Comparison of ENCODE assay signal across 1 cellular context in the genomic region with DNA sequence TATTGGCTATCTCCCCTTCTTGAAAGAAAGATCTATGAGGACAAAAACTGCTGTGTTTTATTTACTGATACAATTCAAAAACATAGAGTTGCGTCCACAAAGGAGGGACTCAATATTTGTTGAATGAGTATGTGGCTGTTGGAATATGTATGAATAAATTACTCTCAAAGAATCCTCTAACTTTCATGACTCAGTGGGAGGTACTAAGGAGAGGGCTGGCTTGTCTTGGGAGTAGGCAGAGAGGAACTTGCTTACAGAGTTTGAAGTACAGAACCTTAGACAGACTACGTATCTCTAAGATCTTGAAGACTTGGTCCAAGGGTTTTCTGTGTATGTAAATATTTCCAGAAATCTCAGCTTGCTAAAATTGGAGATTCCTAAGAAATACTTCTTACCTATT.
TF ChIP-seq lines count a peak whose summit lies in the region.

No MANE protein-coding gene starts in this region.

TF ChIP-seq in SK-N-SH treated with all-trans-retinoic acid at 6 μM for 48 hours, 23 proteins besides CTCF, POLR2A, EP300 and RAD21 (continued from another document):
- TF ChIP-seq ZFP3 (CRISPR knock-in tag; IDR thresholded peaks at IDR 0.05) (no peak), PPARA (CRISPR knock-in tag; IDR thresholded peaks at IDR 0.05; ENCODE audit: borderline replicate concordance) (no peak), ZNF8 (CRISPR knock-in tag; IDR thresholded peaks at IDR 0.05) (no peak), SNAI2 (CRISPR knock-in tag; IDR thresholded peaks at IDR 0.05) (no peak), ISL1 (CRISPR knock-in tag; IDR thresholded peaks at IDR 0.05) (no peak), ZNF70 (CRISPR knock-in tag; IDR thresholded peaks at IDR 0.05) (no peak)
- TF ChIP-seq, protein P1, sequence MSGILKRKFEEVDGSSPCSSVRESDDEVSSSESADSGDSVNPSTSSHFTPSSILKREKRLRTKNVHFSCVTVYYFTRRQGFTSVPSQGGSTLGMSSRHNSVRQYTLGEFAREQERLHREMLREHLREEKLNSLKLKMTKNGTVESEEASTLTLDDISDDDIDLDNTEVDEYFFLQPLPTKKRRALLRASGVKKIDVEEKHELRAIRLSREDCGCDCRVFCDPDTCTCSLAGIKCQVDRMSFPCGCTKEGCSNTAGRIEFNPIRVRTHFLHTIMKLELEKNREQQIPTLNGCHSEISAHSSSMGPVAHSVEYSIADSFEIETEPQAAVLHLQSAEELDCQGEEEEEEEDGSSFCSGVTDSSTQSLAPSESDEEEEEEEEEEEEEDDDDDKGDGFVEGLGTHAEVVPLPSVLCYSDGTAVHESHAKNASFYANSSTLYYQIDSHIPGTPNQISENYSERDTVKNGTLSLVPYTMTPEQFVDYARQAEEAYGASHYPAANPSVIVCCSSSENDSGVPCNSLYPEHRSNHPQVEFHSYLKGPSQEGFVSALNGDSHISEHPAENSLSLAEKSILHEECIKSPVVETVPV (CRISPR knock-in tag; IDR thresholded peaks at IDR 0.05) = no peak
- TF ChIP-seq, protein P2, sequence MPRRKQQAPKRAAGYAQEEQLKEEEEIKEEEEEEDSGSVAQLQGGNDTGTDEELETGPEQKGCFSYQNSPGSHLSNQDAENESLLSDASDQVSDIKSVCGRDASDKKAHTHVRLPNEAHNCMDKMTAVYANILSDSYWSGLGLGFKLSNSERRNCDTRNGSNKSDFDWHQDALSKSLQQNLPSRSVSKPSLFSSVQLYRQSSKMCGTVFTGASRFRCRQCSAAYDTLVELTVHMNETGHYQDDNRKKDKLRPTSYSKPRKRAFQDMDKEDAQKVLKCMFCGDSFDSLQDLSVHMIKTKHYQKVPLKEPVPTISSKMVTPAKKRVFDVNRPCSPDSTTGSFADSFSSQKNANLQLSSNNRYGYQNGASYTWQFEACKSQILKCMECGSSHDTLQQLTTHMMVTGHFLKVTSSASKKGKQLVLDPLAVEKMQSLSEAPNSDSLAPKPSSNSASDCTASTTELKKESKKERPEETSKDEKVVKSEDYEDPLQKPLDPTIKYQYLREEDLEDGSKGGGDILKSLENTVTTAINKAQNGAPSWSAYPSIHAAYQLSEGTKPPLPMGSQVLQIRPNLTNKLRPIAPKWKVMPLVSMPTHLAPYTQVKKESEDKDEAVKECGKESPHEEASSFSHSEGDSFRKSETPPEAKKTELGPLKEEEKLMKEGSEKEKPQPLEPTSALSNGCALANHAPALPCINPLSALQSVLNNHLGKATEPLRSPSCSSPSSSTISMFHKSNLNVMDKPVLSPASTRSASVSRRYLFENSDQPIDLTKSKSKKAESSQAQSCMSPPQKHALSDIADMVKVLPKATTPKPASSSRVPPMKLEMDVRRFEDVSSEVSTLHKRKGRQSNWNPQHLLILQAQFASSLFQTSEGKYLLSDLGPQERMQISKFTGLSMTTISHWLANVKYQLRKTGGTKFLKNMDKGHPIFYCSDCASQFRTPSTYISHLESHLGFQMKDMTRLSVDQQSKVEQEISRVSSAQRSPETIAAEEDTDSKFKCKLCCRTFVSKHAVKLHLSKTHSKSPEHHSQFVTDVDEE (CRISPR knock-in tag; IDR thresholded peaks at IDR 0.05) = no peak
- TF ChIP-seq, protein P3, sequence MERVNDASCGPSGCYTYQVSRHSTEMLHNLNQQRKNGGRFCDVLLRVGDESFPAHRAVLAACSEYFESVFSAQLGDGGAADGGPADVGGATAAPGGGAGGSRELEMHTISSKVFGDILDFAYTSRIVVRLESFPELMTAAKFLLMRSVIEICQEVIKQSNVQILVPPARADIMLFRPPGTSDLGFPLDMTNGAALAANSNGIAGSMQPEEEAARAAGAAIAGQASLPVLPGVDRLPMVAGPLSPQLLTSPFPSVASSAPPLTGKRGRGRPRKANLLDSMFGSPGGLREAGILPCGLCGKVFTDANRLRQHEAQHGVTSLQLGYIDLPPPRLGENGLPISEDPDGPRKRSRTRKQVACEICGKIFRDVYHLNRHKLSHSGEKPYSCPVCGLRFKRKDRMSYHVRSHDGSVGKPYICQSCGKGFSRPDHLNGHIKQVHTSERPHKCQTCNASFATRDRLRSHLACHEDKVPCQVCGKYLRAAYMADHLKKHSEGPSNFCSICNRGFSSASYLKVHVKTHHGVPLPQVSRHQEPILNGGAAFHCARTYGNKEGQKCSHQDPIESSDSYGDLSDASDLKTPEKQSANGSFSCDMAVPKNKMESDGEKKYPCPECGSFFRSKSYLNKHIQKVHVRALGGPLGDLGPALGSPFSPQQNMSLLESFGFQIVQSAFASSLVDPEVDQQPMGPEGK (CRISPR knock-in tag; IDR thresholded peaks at IDR 0.05; ENCODE audit: borderline replicate concordance) = no peak
